ENCODE assay signal across 1 cellular context in genomic region chr19:2475018-2475701, GRCh38.
TF ChIP-seq lines count a peak whose summit lies in the region.

No MANE protein-coding gene starts in this region.

TF ChIP-seq in HepG2, 621 proteins besides CTCF, POLR2A, EP300 and RAD21 (continued from another document and continues in another):
- no peak for TF ChIP-seq AKNA (CRISPR knock-in tag; IDR thresholded peaks at IDR 0.05; ENCODE audit: borderline replicate concordance)
- no peak for TF ChIP-seq NBN (conservative IDR thresholded peaks at IDR 0.05)
- TF ChIP-seq ZNF564 (CRISPR knock-in tag; IDR thresholded peaks at IDR 0.05) = 0 out of 2 replicates have a peak, but pooled peaks have one; percentile 12
- 0 out of 2 replicates have a peak, but pooled peaks have one; percentile 63 for TF ChIP-seq ZBTB3 (CRISPR knock-in tag; IDR thresholded peaks at IDR 0.05; ENCODE audit: borderline replicate concordance, low read depth)
- TF ChIP-seq ZNF589 (CRISPR knock-in tag; conservative IDR thresholded peaks at IDR 0.05) = peak; percentile 46
- TF ChIP-seq ZNF781 (CRISPR knock-in tag; IDR thresholded peaks at IDR 0.05; ENCODE audit: borderline replicate concordance, not compliant biosample characterization) = peak; percentile 1
- TF ChIP-seq MEIS1 (CRISPR knock-in tag; IDR thresholded peaks at IDR 0.05; ENCODE audit: borderline replicate concordance) = 0 out of 2 replicates have a peak, but pooled peaks have one; percentile 13
- TF ChIP-seq ZNF407 (CRISPR knock-in tag; IDR thresholded peaks at IDR 0.05; ENCODE audit: not compliant biosample characterization) = no peak
- no peak for TF ChIP-seq MIER2 (CRISPR knock-in tag; IDR thresholded peaks at IDR 0.05)
- TF ChIP-seq YEATS2 (CRISPR knock-in tag; IDR thresholded peaks at IDR 0.05; ENCODE audit: borderline replicate concordance) = no peak; the same call in 1 of the 2 replicates
- no peak for TF ChIP-seq THAP7 (CRISPR knock-in tag; IDR thresholded peaks at IDR 0.05)
- TF ChIP-seq JUNB (CRISPR knock-in tag; IDR thresholded peaks at IDR 0.05; ENCODE audit: borderline replicate concordance) = no peak
- no peak for TF ChIP-seq MBNL3 (CRISPR knock-in tag; conservative IDR thresholded peaks at IDR 0.05)
- TF ChIP-seq SATB2 (CRISPR knock-in tag; IDR thresholded peaks at IDR 0.05) = no peak
- no peak for TF ChIP-seq ZNF605 (CRISPR knock-in tag; IDR thresholded peaks at IDR 0.05)
- 0 out of 2 replicates have a peak, but pooled peaks have one; percentile 9 for TF ChIP-seq TFAP4 (IDR thresholded peaks at IDR 0.05; ENCODE audit: borderline replicate concordance, low read depth)
- no peak for TF ChIP-seq HNRNPH1 (optimal IDR thresholded peaks at IDR 0.05; ENCODE audit: low read depth, low read length)
- no peak for TF ChIP-seq MTF1 (CRISPR knock-in tag; IDR thresholded peaks at IDR 0.05)
- TF ChIP-seq ZNF343 (CRISPR knock-in tag; IDR thresholded peaks at IDR 0.05) = 0 out of 2 replicates have a peak, but pooled peaks have one; percentile 13
- TF ChIP-seq ZBTB20 (CRISPR knock-in tag; IDR thresholded peaks at IDR 0.05; ENCODE audit: borderline replicate concordance, low read depth) = no peak
- TF ChIP-seq ZBTB7B (CRISPR knock-in tag; IDR thresholded peaks at IDR 0.05) = peak; percentile 47; the same call in 1 of the 2 replicates
- peak; percentile 11; the same call in 1 of the 2 replicates for TF ChIP-seq UBTF (CRISPR knock-in tag; IDR thresholded peaks at IDR 0.05)
- 0 out of 2 replicates have a peak, but pooled peaks have one; percentile 8 for TF ChIP-seq KLF11 (CRISPR knock-in tag; IDR thresholded peaks at IDR 0.05)
- TF ChIP-seq SOX13 (IDR thresholded peaks at IDR 0.05) = no peak
- no peak; a peak in 1 of 4 replicates for TF ChIP-seq SOX13 (CRISPR knock-in tag; conservative IDR thresholded peaks at IDR 0.05 in 1 of 2, IDR thresholded peaks at IDR 0.05 in 1 of 2)
- no peak for TF ChIP-seq DNMT1 (CRISPR knock-in tag; IDR thresholded peaks at IDR 0.05)
- TF ChIP-seq CCAR2 (optimal IDR thresholded peaks at IDR 0.05; ENCODE audit: low read depth, low read length) = no peak
- TF ChIP-seq HIC2 (CRISPR knock-in tag; IDR thresholded peaks at IDR 0.05; ENCODE audit: low read depth) = no peak
- TF ChIP-seq NCOA1 (CRISPR knock-in tag; IDR thresholded peaks at IDR 0.05) = no peak
- TF ChIP-seq HOXA7 (CRISPR knock-in tag; IDR thresholded peaks at IDR 0.05) = no peak
- TF ChIP-seq ARID3A (IDR thresholded peaks at IDR 0.05; ENCODE audit: low read depth, low read length) = no peak
